In genomic region chr2:241330616-241330981, GRCh38 we compare ENCODE assay signal across 21 cellular contexts. TPM values are rescaled to one million over a fixed set of nuclear protein-coding genes. Genes with fewer than 3 reads are reported as not detected.
DNase-seq lines count a peak whose midpoint lies in the region; ATAC-seq and TF ChIP-seq lines count a peak whose summit lies in the region.
"Had no signal": no experiment of that assay in that cellular context is flagged by ENCODE, and none has a peak within 500 bp of the region (broad histone marks: within the 10 kb centered on the region; RNA-seq: fewer than 3 reads in every experiment).

No MANE protein-coding gene starts in this region.

- peaks cover 12% of the 10 kb centered on the region for H3K36me3 Mint-ChIP-seq in natural killer cell
- peaks cover 21% of the 10 kb centered on the region for H3K36me3 Mint-ChIP-seq in natural killer cell treated with Interleukin-12 subunit alpha and Interleukin-12 subunit beta and Interleukin-15 and Interleukin-18, amount 100 ng/mL, for 72 hours
- H3K36me3 Mint-ChIP-seq in chondrocyte (ENCODE audit: low read depth), result peaks cover 30% of the 10 kb centered on the region
- H3K36me3 Mint-ChIP-seq in T-helper 2 cell treated with Interferon-gamma antibody and Interleukin-4, amounts not matched to agents 5 μg/mL and 100 μg/mL, for 36 hours (ENCODE audit: low read depth), result peaks cover 46% of the 10 kb centered on the region

- POLR2A ChIA-PET in RWPE1 (lab: Yijun Ruan, JAX; ENCODE audit: low non-redundant PET), result no interaction called here

- intact Hi-C loops in natural killer cell (cut with micrococcal nuclease), result no loop called here

- TF ChIP-seq CTCF in natural killer cell (IDR thresholded peaks at IDR 0.05), result no peak
- no peak for TF ChIP-seq CTCF in RWPE1 (conservative IDR thresholded peaks at IDR 0.05; ENCODE audit: low read depth)
- TF ChIP-seq CTCF in chondrocyte (IDR thresholded peaks at IDR 0.05), result no peak

- no peak for DNase-seq in natural killer cell
- no peak for DNase-seq in natural killer cell treated with Interleukin-12 subunit alpha and Interleukin-12 subunit beta and Interleukin-15 and Interleukin-18, amount 100 ng/mL, for 72 hours (ENCODE audit: low spot score)
- DNase-seq in RWPE1 (ENCODE audit: low spot score), result no peak
- no peak for DNase-seq in chondrocyte (ENCODE audit: low spot score)
- no peak for DNase-seq in NCI-H82 treated with DMSO at 0.1 percent for 48 hours (lab: John Stamatoyannopoulos, UW; ENCODE audit: unreplicated experiment)
- DNase-seq in T-helper 2 cell treated with Interferon-gamma antibody and Interleukin-4, amounts not matched to agents 5 μg/mL and 100 μg/mL, for 36 hours (ENCODE audit: low spot score), result no peak
- no peak for DNase-seq in NCI-H69 (lab: John Stamatoyannopoulos, UW)
- DNase-seq: CD4-positive, CD25-positive, alpha-beta regulatory T cell; DMS53; KG1; NCI-H1048; NCI-H1436; NCI-H187 treated with DMSO at 0.1 percent for 48 hours; NCI-H2171 treated with DMSO at 0.1 percent for 48 hours; NCI-H524; NCI-H774; NK-92 treated with Interleukin-12 subunit alpha and Interleukin-12 subunit beta, amount 100 ng/mL, for 24 hours; Peyer's patch; SK-N-SH had no signal

- H3K4me1 Mint-ChIP-seq in natural killer cell (peaks cover 15 to 28% of the 10 kb centered on the region in 2 donors), chondrocyte (ENCODE audit: low read depth) (peaks cover 5% of the 10 kb centered on the region)
- peaks cover 13 to 27% of the 10 kb centered on the region in 2 donors for H3K4me1 Mint-ChIP-seq in natural killer cell treated with Interleukin-12 subunit alpha and Interleukin-12 subunit beta and Interleukin-15 and Interleukin-18, amount 100 ng/mL, for 72 hours (ENCODE audit: low read depth in 2 of 2)
- peaks cover 5% of the 10 kb centered on the region for H3K4me1 Mint-ChIP-seq in T-helper 2 cell treated with Interferon-gamma antibody and Interleukin-4, amounts not matched to agents 5 μg/mL and 100 μg/mL, for 36 hours (ENCODE audit: low read depth)

- CTCF ChIA-PET in RWPE1 (lab: Yijun Ruan, JAX), result interaction anchor here (0.8 kb wide), 1 partner anchor 15 kb away, joined by 3 read pairs; the partner anchor contains the start of genes HDLBP and SEPTIN2

- WGBS in urinary bladder, result 88% methylated on average over 4 of the region's 4 CpGs

- peak overlapping the region; percentile 51 for H3K27ac ChIP-seq in RWPE1
- H3K27ac ChIP-seq in urinary bladder (ENCODE audit: low read depth), result peak overlapping the region; percentile 5
- H3K27ac ChIP-seq: BLaER1, Peyer's patch had no signal

- H3K9me3 Mint-ChIP-seq in natural killer cell (no peaks in the 10 kb centered on the region), chondrocyte (ENCODE audit: low read depth) (no peaks in the 10 kb centered on the region)
- H3K9me3 Mint-ChIP-seq in natural killer cell treated with Interleukin-12 subunit alpha and Interleukin-12 subunit beta and Interleukin-15 and Interleukin-18, amount 100 ng/mL, for 72 hours, result no peaks in the 10 kb centered on the region
- H3K9me3 Mint-ChIP-seq in T-helper 2 cell treated with Interferon-gamma antibody and Interleukin-4, amounts not matched to agents 5 μg/mL and 100 μg/mL, for 36 hours, result no peaks in the 10 kb centered on the region

- ATAC-seq in natural killer cell, result no peak
- ATAC-seq in natural killer cell treated with Interleukin-12 subunit alpha and Interleukin-12 subunit beta and Interleukin-15 and Interleukin-18, amount 100 ng/mL, for 72 hours, result no peak

- H3K4me3 ChIP-seq in urinary bladder (ENCODE audit: low read depth, low read length), result no peak overlapping the region
- H3K4me3 ChIP-seq: BLaER1, Peyer's patch had no signal

- H3K27ac Mint-ChIP-seq in natural killer cell (peak overlapping the region; percentile 27 to 30), chondrocyte (ENCODE audit: unreplicated experiment) (peak overlapping the region; percentile 61)
- no peak overlapping the region for H3K27ac Mint-ChIP-seq in natural killer cell treated with Interleukin-12 subunit alpha and Interleukin-12 subunit beta and Interleukin-15 and Interleukin-18, amount 100 ng/mL, for 72 hours
- no peak overlapping the region for H3K27ac Mint-ChIP-seq in T-helper 2 cell treated with Interferon-gamma antibody and Interleukin-4, amounts not matched to agents 5 μg/mL and 100 μg/mL, for 36 hours

- H3K4me3 Mint-ChIP-seq in natural killer cell (no peak overlapping the region), chondrocyte (ENCODE audit: unreplicated experiment) (no peak overlapping the region)
- H3K4me3 Mint-ChIP-seq in natural killer cell treated with Interleukin-12 subunit alpha and Interleukin-12 subunit beta and Interleukin-15 and Interleukin-18, amount 100 ng/mL, for 72 hours, result no peak overlapping the region
- H3K4me3 Mint-ChIP-seq in T-helper 2 cell treated with Interferon-gamma antibody and Interleukin-4, amounts not matched to agents 5 μg/mL and 100 μg/mL, for 36 hours, result no peak overlapping the region
- H3K4me3 Mint-ChIP-seq: CD4-positive, CD25-positive, alpha-beta regulatory T cell had no signal

- H3K4me1 ChIP-seq in urinary bladder (ENCODE audit: insufficient read depth), result no peaks in the 10 kb centered on the region
- H3K4me1 ChIP-seq: Peyer's patch had no signal

- peaks cover 4% of the 10 kb centered on the region for H3K36me3 ChIP-seq in urinary bladder (ENCODE audit: insufficient read depth)

- no peaks in the 10 kb centered on the region for H3K27me3 Mint-ChIP-seq in natural killer cell (ENCODE audit: low read depth in 2 of 2)
- H3K27me3 Mint-ChIP-seq in natural killer cell treated with Interleukin-12 subunit alpha and Interleukin-12 subunit beta and Interleukin-15 and Interleukin-18, amount 100 ng/mL, for 72 hours, result no peaks in the 10 kb centered on the region
- no peaks in the 10 kb centered on the region for H3K27me3 Mint-ChIP-seq in chondrocyte (ENCODE audit: low read depth)
- H3K27me3 Mint-ChIP-seq in T-helper 2 cell treated with Interferon-gamma antibody and Interleukin-4, amounts not matched to agents 5 μg/mL and 100 μg/mL, for 36 hours (ENCODE audit: low read depth), result no peaks in the 10 kb centered on the region
- H3K27me3 Mint-ChIP-seq: CD4-positive, CD25-positive, alpha-beta regulatory T cell had no signal

RNA-seq across cellular contexts. Expression of gene SEPTIN2, which starts 14.9 kb away (rescaled TPM):
- total RNA-seq in natural killer cell (100 to 1,000 TPM; 275 to 315 (median 275) TPM), chondrocyte (447 to 542 TPM (median 465 TPM) in 3 replicates), urinary bladder (677 TPM)
- total RNA-seq in natural killer cell treated with Interleukin-12 subunit alpha and Interleukin-12 subunit beta and Interleukin-15 and Interleukin-18, amount 100 ng/mL, for 72 hours, result 100 to 1,000 TPM; 246 to 264 TPM
- polyA plus RNA-seq in urinary bladder, result 236 TPM

RNA-seq across cellular contexts. Expression of gene HDLBP, which starts 15.1 kb away (rescaled TPM):
- total RNA-seq in natural killer cell (100 to 1,000 TPM; 170 to 200 (median 177) TPM), chondrocyte (979 to 1,131 TPM (median 989 TPM) in 3 replicates), urinary bladder (588 TPM)
- 100 to 1,000 TPM; 295 to 479 TPM for total RNA-seq in natural killer cell treated with Interleukin-12 subunit alpha and Interleukin-12 subunit beta and Interleukin-15 and Interleukin-18, amount 100 ng/mL, for 72 hours
- polyA plus RNA-seq in urinary bladder, result 199 TPM

RNA-seq across cellular contexts. Expression of gene FARP2, which starts 25.5 kb away (rescaled TPM):
- 10 to 100 TPM; 26.8 to 40.6 (median 31.6) TPM for total RNA-seq in natural killer cell
- 10 to 100 TPM; 49.2 to 77.3 TPM for total RNA-seq in natural killer cell treated with Interleukin-12 subunit alpha and Interleukin-12 subunit beta and Interleukin-15 and Interleukin-18, amount 100 ng/mL, for 72 hours
- 54.0 to 57.1 TPM (median 56.0 TPM) in 3 replicates for total RNA-seq in chondrocyte
- total RNA-seq in urinary bladder, result 51.7 TPM
- 16.2 TPM for polyA plus RNA-seq in urinary bladder

Comparison
In these comparisons a context has a peak if more than half of its experiments do, and no peak if none do; other contexts are left out.
1. H3K27ac Mint-ChIP-seq: peak in natural killer cell (2 of 2) and chondrocyte (single experiment); none in natural killer cell treated with Interleukin-12 subunit alpha and Interleukin-12 subunit beta and Interleukin-15 and Interleukin-18, amount 100 ng/mL, for 72 hours (0 of 2) and T-helper 2 cell treated with Interferon-gamma antibody and Interleukin-4, amounts not matched to agents 5 μg/mL and 100 μg/mL, for 36 hours (single experiment).